8 cellular contexts compared by ENCODE assay signal in genomic region chr9:69431203-69431602, GRCh38.
"Had no signal": no experiment of that assay in that cellular context is flagged by ENCODE, and none has a peak within 500 bp of the region (broad histone marks: within the 10 kb centered on the region; RNA-seq: fewer than 3 reads in every experiment).

No MANE protein-coding gene starts in this region.

- H3K9me3 ChIP-seq: HAP-1 had no signal

- H3K4me1 Mint-ChIP-seq: IgD-negative memory B cell had no signal

- ATAC-seq: HCT116, HepG2 had no signal

- H3K36me3 ChIP-seq: HAP-1 had no signal

- H3K27ac Mint-ChIP-seq: HFFc6, IgD-negative memory B cell had no signal

- H3K4me3 Mint-ChIP-seq: HFFc6, IgD-negative memory B cell had no signal

- H3K36me3 Mint-ChIP-seq: IgD-negative memory B cell had no signal

- DNase-seq: GOT3, H7, HFFc6 had no signal

- H3K9me3 Mint-ChIP-seq: HFFc6, IgD-negative memory B cell had no signal

- H3K4me3 ChIP-seq: HAP-1 had no signal

- H3K4me1 ChIP-seq: HAP-1 had no signal

- H3K27ac ChIP-seq: HL-60 had no signal
